Comparison of ENCODE assay signal across 1 cellular context in genomic region chr17:78591263-78591671, GRCh38.
TF ChIP-seq lines count a peak whose summit lies in the region.

No MANE protein-coding gene starts in this region.

TF ChIP-seq in HepG2, 621 proteins besides CTCF, POLR2A, EP300 and RAD21 (continued from another document):
- TF ChIP-seq DZIP1 (CRISPR knock-in tag; IDR thresholded peaks at IDR 0.05) (0 out of 2 replicates have a peak, but pooled peaks have one; percentile 75), NFE2L2 (IDR thresholded peaks at IDR 0.05; ENCODE audit: low read length) (no peak), ZBTB26 (CRISPR knock-in tag; IDR thresholded peaks at IDR 0.05; ENCODE audit: borderline replicate concordance) (no peak), MZF1 (CRISPR knock-in tag; IDR thresholded peaks at IDR 0.05; ENCODE audit: borderline replicate concordance) (no peak), ZNF883 (CRISPR knock-in tag; IDR thresholded peaks at IDR 0.05; ENCODE audit: not compliant biosample characterization) (peak; percentile 46), HNRNPLL (IDR thresholded peaks at IDR 0.05; ENCODE audit: low read depth, low read length, poor library complexity, severe bottlenecking) (peak; percentile 18)
